Comparison of ENCODE assay signal across 1 cellular context in genomic region chr18:23021625-23022024, GRCh38.
TF ChIP-seq lines count a peak whose summit lies in the region.

No MANE protein-coding gene starts in this region.

TF ChIP-seq in WTC11, 78 proteins besides CTCF, POLR2A, EP300 and RAD21 (continued from another document):
- TF ChIP-seq AR (CRISPR knock-in tag; IDR thresholded peaks at IDR 0.05): no peak
- TF ChIP-seq ZNF121 (CRISPR knock-in tag; IDR thresholded peaks at IDR 0.05): no peak
